16 cellular contexts compared by ENCODE assay signal in genomic region chr9:109923371-109923770, GRCh38.
A peak's percentile ranks its signal among the peaks of the same experiment; 100 is the strongest.
DNase-seq lines count a peak whose midpoint lies in the region; ATAC-seq and TF ChIP-seq lines count a peak whose summit lies in the region.
"Had no signal": no experiment of that assay in that cellular context is flagged by ENCODE, and none has a peak within 500 bp of the region (broad histone marks: within the 10 kb centered on the region; RNA-seq: fewer than 3 reads in every experiment).

No MANE protein-coding gene starts in this region.

- no peak overlapping the region for H2AK5ac ChIP-seq in IMR-90 (ENCODE audit: low read depth, low read length)

- H3K36me3 Mint-ChIP-seq in endothelial cell (ENCODE audit: low read depth, unreplicated experiment) = no peaks in the 10 kb centered on the region
- H3K36me3 Mint-ChIP-seq: T-cell had no signal

- intact Hi-C loops in IMR-90 (cut with micrococcal nuclease) = no loop called here

- peaks cover 31% of the 10 kb centered on the region for H3K4me1 Mint-ChIP-seq in endothelial cell (ENCODE audit: unreplicated experiment)

- no peak for TF ChIP-seq RAD21 in IMR-90 (IDR thresholded peaks at IDR 0.05; ENCODE audit: low read length)

- H2BK5ac ChIP-seq in IMR-90 (ENCODE audit: low read depth, low read length, poor library complexity, severe bottlenecking) = no peak overlapping the region

- no TSS peak for BruUV-seq in IMR-90 (replicated peaks; lab: Mats Ljungman, UMichigan)

- POLR2A ChIA-PET in IMR-90 (lab: Charles Lee; ENCODE audit: unreplicated experiment) = interaction anchor here (1.0 kb wide), 1 partner anchor 9 kb away, joined by 3 read pairs; no protein-coding TSS in a partner anchor

- H3K4me3 Mint-ChIP-seq in endothelial cell (ENCODE audit: unreplicated experiment) = no peak overlapping the region
- H3K4me3 Mint-ChIP-seq: activated T-helper 17 cell treated with anti-CD3 and anti-CD28 coated beads, Interleukin-2, amount 50 U/mL, for 72 hours; effector memory CD8-positive, alpha-beta T cell; T-cell had no signal

- no peak overlapping the region for H2BK120ac ChIP-seq in IMR-90 (ENCODE audit: low read depth, low read length)

- no peaks in the 10 kb centered on the region for H4K20me1 ChIP-seq in IMR-90 (ENCODE audit: insufficient read depth, low read length)
- H4K20me1 ChIP-seq: BLaER1 had no signal

- H2AFZ ChIP-seq in IMR-90 (replicated peaks; ENCODE audit: low read length, poor library complexity) = no peak overlapping the region

- no peak overlapping the region for H2AK9ac ChIP-seq in IMR-90 (replicated peaks; ENCODE audit: low read depth, low read length, poor library complexity)

- H3K27me3 ChIP-seq in IMR-90 (ENCODE audit: control insufficient read depth, insufficient read depth, low read length) (no peaks in the 10 kb centered on the region), skeletal muscle tissue (ENCODE audit: control insufficient read depth in 3 of 3, insufficient read depth in 3 of 3, low read length in 3 of 3) (no peaks in the 10 kb centered on the region)
- H3K27me3 ChIP-seq: adrenal gland, BLaER1, ovary, tibial artery had no signal

- peak overlapping the region; percentile 95 for H3K27ac Mint-ChIP-seq in endothelial cell (ENCODE audit: unreplicated experiment)
- H3K27ac Mint-ChIP-seq: activated T-helper 17 cell treated with anti-CD3 and anti-CD28 coated beads, Interleukin-2, amount 50 U/mL, for 72 hours; effector memory CD8-positive, alpha-beta T cell; T-cell had no signal

- no peaks in the 10 kb centered on the region for H3K9me3 Mint-ChIP-seq in endothelial cell (ENCODE audit: unreplicated experiment)
- H3K9me3 Mint-ChIP-seq: activated T-helper 17 cell treated with anti-CD3 and anti-CD28 coated beads, Interleukin-2, amount 50 U/mL, for 72 hours; effector memory CD8-positive, alpha-beta T cell; T-cell had no signal

- H3K4ac ChIP-seq in IMR-90 (ENCODE audit: low read depth, low read length) = no peak overlapping the region

- H4K91ac ChIP-seq in IMR-90 (ENCODE audit: insufficient read depth, low read depth, low read length) = no peak overlapping the region

- no peak overlapping the region for H2BK15ac ChIP-seq in IMR-90 (ENCODE audit: low read depth, low read length)

- no peak overlapping the region for H4K5ac ChIP-seq in IMR-90 (ENCODE audit: low read depth, low read length)

- ATAC-seq in IMR-90 (ENCODE audit: low read depth) = peak; percentile 79
- ATAC-seq: activated T-helper 17 cell treated with anti-CD3 and anti-CD28 coated beads, Interleukin-2, amount 50 U/mL, for 72 hours; effector memory CD8-positive, alpha-beta T cell; T-cell had no signal

- H3K36me3 ChIP-seq in IMR-90 (ENCODE audit: control insufficient read depth, insufficient read depth, low read length) (peaks cover 7% of the 10 kb centered on the region), skeletal muscle tissue (ENCODE audit: control insufficient read depth in 3 of 3, insufficient read depth in 3 of 3, low read length in 3 of 3) (no peaks in the 10 kb centered on the region)
- H3K36me3 ChIP-seq: adrenal gland, BLaER1, ovary had no signal

- H3K18ac ChIP-seq in IMR-90 (ENCODE audit: low read depth, low read length) = no peak overlapping the region

- H3K79me1 ChIP-seq in IMR-90 (ENCODE audit: low read depth in 1 of 2, low read length in 2 of 2) = peaks cover 13 to 33% of the 10 kb centered on the region in 2 experiments

- H3K4me3 ChIP-seq in IMR-90 (ENCODE audit: insufficient read depth, low read depth, low read length) = no peak overlapping the region
- no peak overlapping the region for H3K4me3 ChIP-seq in skeletal muscle tissue (ENCODE audit: low read length in 3 of 3)
- H3K4me3 ChIP-seq: adrenal gland, BLaER1, ovary, tibial artery had no signal

- TF ChIP-seq CTCF in IMR-90 (conservative IDR thresholded peaks at IDR 0.05; ENCODE audit: low read depth, low read length) (no peak), endothelial cell (IDR thresholded peaks at IDR 0.05; ENCODE audit: unreplicated experiment) (no peak)

- H3K27ac ChIP-seq in IMR-90 (ENCODE audit: insufficient read depth, low read length) (no peak overlapping the region), skeletal muscle tissue (ENCODE audit: low read depth, low read length) (peak overlapping the region; percentile 41)
- H3K27ac ChIP-seq: adrenal gland, BLaER1, ovary, tibial artery had no signal

- no peaks in the 10 kb centered on the region for H3K27me3 Mint-ChIP-seq in endothelial cell (ENCODE audit: unreplicated experiment)
- H3K27me3 Mint-ChIP-seq: T-cell had no signal

- TF ChIP-seq POLR2A in IMR-90 (IDR thresholded peaks at IDR 0.05; ENCODE audit: low read depth, low read length) = no peak

- no peak overlapping the region for H3K14ac ChIP-seq in IMR-90 (replicated peaks; ENCODE audit: low read depth, low read length)

- no peak overlapping the region for H2BK20ac ChIP-seq in IMR-90 (ENCODE audit: low read depth, low read length)

- no peak overlapping the region for H4K8ac ChIP-seq in IMR-90 (ENCODE audit: low read depth in 2 of 2, low read length in 2 of 2)

- H3K4me2 ChIP-seq in IMR-90 (ENCODE audit: low read depth, low read length) = no peak overlapping the region
- H3K4me2 ChIP-seq: BLaER1 had no signal

- H3K56ac ChIP-seq in IMR-90 (ENCODE audit: extremely low read depth, insufficient read depth, low read length) = no peak overlapping the region

- H3K9me3 ChIP-seq in IMR-90 (ENCODE audit: control insufficient read depth, insufficient read depth, low read length) = no peaks in the 10 kb centered on the region
- no peaks in the 10 kb centered on the region for H3K9me3 ChIP-seq in skeletal muscle tissue (ENCODE audit: control insufficient read depth in 3 of 3, low read length in 3 of 3)
- H3K9me3 ChIP-seq: adrenal gland, BLaER1, ovary, tibial artery had no signal

- 52% methylated on average over 3 of the region's 5 CpGs; no CpG with 5 or more reads in 1 of the 2 experiments for WGBS in IMR-90 (ENCODE audit: extremely low coverage in 2 of 2, insufficient read length in 1 of 2), 2 experiments

- in situ Hi-C loops in IMR-90 (cut with MboI; ENCODE audit: low sequenced_read_pairs) = no loop called here

- no peak for DNase-seq in IMR-90
- DNase-seq in NCI-H446 treated with DMSO at 0.1 percent for 48 hours (lab: John Stamatoyannopoulos, UW) = peak; percentile 83
- DNase-seq in endothelial cell (ENCODE audit: low spot score) = peak; percentile 19
- DNase-seq in COLO668 (lab: John Stamatoyannopoulos, UW; ENCODE audit: unreplicated experiment) = no peak
- no peak for DNase-seq in middle frontal gyrus (ENCODE audit: extremely low spot score, low spot score)
- DNase-seq in mesenteric fat pad (ENCODE audit: low spot score) = no peak
- DNase-seq: DMS79 treated with DMSO at 0.1 percent for 48 hours; effector memory CD8-positive, alpha-beta T cell; ovary; small intestine; T-cell; tibial artery had no signal

- CTCF ChIA-PET in IMR-90 (lab: Yijun Ruan, JAX) = no interaction called here

- peaks cover 12% of the 10 kb centered on the region for H3K9me1 ChIP-seq in IMR-90 (ENCODE audit: insufficient read depth, low read length)

- dilution Hi-C loops in IMR-90 (cut with HindIII; ENCODE audit: low sequenced_read_pairs, unreplicated experiment) = no loop called here

- H3K9ac ChIP-seq in IMR-90 (ENCODE audit: low read depth, low read length) = no peak overlapping the region
- peak overlapping the region in 1 of 3 donors; percentile 8 for H3K9ac ChIP-seq in skeletal muscle tissue (ENCODE audit: low read depth in 1 of 3, low read length in 3 of 3)
- H3K9ac ChIP-seq: BLaER1 had no signal

- no peak overlapping the region for H3K23ac ChIP-seq in IMR-90 (ENCODE audit: low read depth, low read length)

- H3K4me1 ChIP-seq in IMR-90 (ENCODE audit: control insufficient read depth, insufficient read depth, low read length) (no peaks in the 10 kb centered on the region; the same call in 1 of the 2 replicates), skeletal muscle tissue (ENCODE audit: control insufficient read depth in 3 of 3, insufficient read depth in 3 of 3, low read length in 3 of 3) (peaks cover 28 to 29% (median 29%) of the 10 kb centered on the region in 3 donors)

TF ChIP-seq in IMR-90, 13 proteins besides CTCF, POLR2A, EP300 and RAD21:
- TF ChIP-seq BHLHE40 (IDR thresholded peaks at IDR 0.05; ENCODE audit: low read depth, low read length) (no peak), FOS (IDR thresholded peaks at IDR 0.05; ENCODE audit: low read depth, low read length) (no peak), SMC3 (IDR thresholded peaks at IDR 0.05; ENCODE audit: low read depth, low read length) (no peak), MAZ (IDR thresholded peaks at IDR 0.05; ENCODE audit: borderline replicate concordance, low read depth, low read length) (no peak), USF2 (IDR thresholded peaks at IDR 0.05; ENCODE audit: low read depth, low read length) (no peak), MAFK (IDR thresholded peaks at IDR 0.05; ENCODE audit: low read depth, low read length) (no peak)

Comparison
In these comparisons a context has a peak if more than half of its experiments do, and no peak if none do; other contexts are left out.
1. DNase-seq: peak in NCI-H446 treated with DMSO at 0.1 percent for 48 hours (single experiment) and endothelial cell (single experiment); none in IMR-90 (single experiment), COLO668 (single experiment), middle frontal gyrus (single experiment) and mesenteric fat pad (single experiment).